ENCODE assay signal across 8 cellular contexts in genomic region chr2:164860694-164861042, GRCh38.
"Had no signal": no experiment of that assay in that cellular context is flagged by ENCODE, and none has a peak within 500 bp of the region (broad histone marks: within the 10 kb centered on the region; RNA-seq: fewer than 3 reads in every experiment).

No MANE protein-coding gene starts in this region.

- H3K9ac ChIP-seq: KMS-11 had no signal

- H3K4me2 ChIP-seq: KMS-11 had no signal

- ATAC-seq: K562 had no signal

- H3K27ac Mint-ChIP-seq: IgD-negative memory B cell had no signal

- H3K36me3 Mint-ChIP-seq: IgD-negative memory B cell had no signal

- DNase-seq: IMR-90, KBM-7, KG1 had no signal

- H3K27me3 Mint-ChIP-seq: IgD-negative memory B cell had no signal

- H3K9me3 Mint-ChIP-seq: IgD-negative memory B cell had no signal

- H3K4me3 Mint-ChIP-seq: IgD-negative memory B cell had no signal

- FAIRE-seq: HTR-8/SVneo, K562 had no signal

- H3K27ac ChIP-seq: HL-60, KMS-11 had no signal

- H3K4me3 ChIP-seq: K562 had no signal
